17 cellular contexts compared by ENCODE assay signal in genomic region chr1:79714664-79715063, GRCh38.
DNase-seq lines count a peak whose midpoint lies in the region; ATAC-seq, FAIRE-seq and TF ChIP-seq lines count a peak whose summit lies in the region.
"Had no signal": no experiment of that assay in that cellular context is flagged by ENCODE, and none has a peak within 500 bp of the region (broad histone marks: within the 10 kb centered on the region; RNA-seq: fewer than 3 reads in every experiment).

No MANE protein-coding gene starts in this region.

- H3K79me1 ChIP-seq in H1 (ENCODE audit: low read depth, low read length), result no peaks in the 10 kb centered on the region
- no peaks in the 10 kb centered on the region for H3K79me1 ChIP-seq in trophoblast cell (ENCODE audit: low read length)

- H4K8ac ChIP-seq in H1 (ENCODE audit: extremely low read depth, insufficient read depth, low read length) (no peak overlapping the region), trophoblast cell (ENCODE audit: low read depth, low read length) (no peak overlapping the region)

- no peak for TF ChIP-seq RAD21 in H1 (IDR thresholded peaks at IDR 0.05 in 1 of 2, conservative IDR thresholded peaks at IDR 0.05 in 1 of 2; ENCODE audit: low read depth in 2 of 2, low read length in 2 of 2)

- no peak for TF ChIP-seq POLR2A in H1 (IDR thresholded peaks at IDR 0.05; ENCODE audit: control extremely low read depth in 1 of 2, low read depth in 2 of 2, low read length in 2 of 2)

- no peaks in the 10 kb centered on the region for H4K20me1 ChIP-seq in GM23338 (replicated peaks; ENCODE audit: insufficient read depth)
- no peaks in the 10 kb centered on the region for H4K20me1 ChIP-seq in H1 (replicated peaks in 1 of 2; ENCODE audit: control insufficient read depth in 1 of 2, insufficient read depth in 2 of 2, low read length in 2 of 2)
- H4K20me1 ChIP-seq: BLaER1 treated with 17β-estradiol and CSF1 and Interleukin-3, amounts not matched to agents 10 nM and 100 nM had no signal

- H3K4me3 ChIP-seq in GM23338, result no peak overlapping the region
- H3K4me3 ChIP-seq in H1 (ENCODE audit: extremely low read depth in 1 of 4, insufficient read depth in 2 of 4, low read depth in 3 of 4, low read length in 4 of 4), result no peak overlapping the region
- H3K4me3 ChIP-seq in trophoblast cell (ENCODE audit: low read depth, low read length), result no peak overlapping the region
- H3K4me3 ChIP-seq: BLaER1 treated with 17β-estradiol and CSF1 and Interleukin-3, amounts not matched to agents 10 nM and 100 nM; GM12878; HAP-1 had no signal

- H4K12ac ChIP-seq in trophoblast cell (ENCODE audit: low read depth, low read length), result no peak overlapping the region

- H2BK12ac ChIP-seq in H1 (ENCODE audit: low read depth, low read length) (no peak overlapping the region), trophoblast cell (ENCODE audit: low read length) (no peak overlapping the region)

- H3K4me3 Mint-ChIP-seq in GM23338 (no peak overlapping the region), glutamatergic neuron (ENCODE audit: unreplicated experiment) (no peak overlapping the region)
- H3K4me3 Mint-ChIP-seq: B cell; CD8-positive, alpha-beta memory T cell had no signal

- no peaks in the 10 kb centered on the region for H3F3A ChIP-seq in GM23338 (replicated peaks; ENCODE audit: low read depth)

- H3K14ac ChIP-seq in H1 (ENCODE audit: insufficient read length) (no peak overlapping the region), trophoblast cell (ENCODE audit: low read length) (no peak overlapping the region)

- CTCF ChIA-PET in H1 (lab: Charles Lee; ENCODE audit: partially characterized antibody), result no interaction called here

- H3K4me2 ChIP-seq in GM23338, result no peak overlapping the region
- no peak overlapping the region for H3K4me2 ChIP-seq in H1 (ENCODE audit: insufficient read depth in 1 of 2, low read depth in 2 of 2, low read length in 2 of 2)
- H3K4me2 ChIP-seq in trophoblast cell (ENCODE audit: low read length), result no peak overlapping the region
- H3K4me2 ChIP-seq: BLaER1 treated with 17β-estradiol and CSF1 and Interleukin-3, amounts not matched to agents 10 nM and 100 nM had no signal

- peak overlapping the region; percentile 19 for H3K27ac Mint-ChIP-seq in GM23338
- no peak overlapping the region for H3K27ac Mint-ChIP-seq in glutamatergic neuron (ENCODE audit: unreplicated experiment)
- H3K27ac Mint-ChIP-seq: B cell; CD8-positive, alpha-beta memory T cell had no signal

- H2BK20ac ChIP-seq in H1 (ENCODE audit: low read length), result no peak overlapping the region

- TF ChIP-seq EP300 in H1 (IDR thresholded peaks at IDR 0.05; ENCODE audit: borderline replicate concordance in 1 of 2, low read depth in 2 of 2, low read length in 2 of 2), result no peak

- H4K91ac ChIP-seq in H1 (replicated peaks; ENCODE audit: insufficient read length, low read length), result no peak overlapping the region
- no peak overlapping the region for H4K91ac ChIP-seq in trophoblast cell (ENCODE audit: low read depth, low read length)

- H2AFZ ChIP-seq in GM23338 (peak overlapping the region; percentile 52), H1 (ENCODE audit: low read length) (peak overlapping the region; percentile 35; the same call in 1 of the 2 replicates), trophoblast cell (ENCODE audit: insufficient read depth, low read length, poor library complexity) (no peak overlapping the region)

- no peak overlapping the region for H2BK15ac ChIP-seq in H1 (ENCODE audit: low read length)

- POLR2A ChIA-PET in H1 (lab: Charles Lee; ENCODE audit: partially characterized antibody), result no interaction called here

- ATAC-seq in GM23338, result no peak
- ATAC-seq in HG02884 (IDR thresholded peaks at IDR 0.05; ENCODE audit: unreplicated experiment), result no peak
- ATAC-seq: GM12878 had no signal

- H3K4me1 ChIP-seq in GM23338 (ENCODE audit: insufficient read depth) (peaks cover 18% of the 10 kb centered on the region), H1 (replicated peaks in 1 of 4; ENCODE audit: control insufficient read depth in 3 of 4, insufficient read depth in 4 of 4, low read length in 3 of 4) (peaks cover 0 to 8% (median 2%) of the 10 kb centered on the region in 4 experiments; a peak in 3 of 7 replicates), trophoblast cell (ENCODE audit: control insufficient read depth in 1 of 2, insufficient read depth in 2 of 2, low read length in 2 of 2) (peaks cover 0 to 3% of the 10 kb centered on the region in 2 experiments)

- H3K56ac ChIP-seq in H1 (replicated peaks; ENCODE audit: insufficient read length, low read depth, low read length), result no peak overlapping the region

- peaks cover 2% of the 10 kb centered on the region for H3K27me3 Mint-ChIP-seq in GM23338 (ENCODE audit: insufficient read depth, low read depth, poor library complexity)
- no peaks in the 10 kb centered on the region for H3K27me3 Mint-ChIP-seq in glutamatergic neuron (ENCODE audit: unreplicated experiment)
- H3K27me3 Mint-ChIP-seq: B cell; CD8-positive, alpha-beta memory T cell had no signal

- H3K27me3 ChIP-seq in GM23338 (ENCODE audit: insufficient read depth) (no peaks in the 10 kb centered on the region), H1 (replicated peaks in 1 of 4; ENCODE audit: control insufficient read depth in 3 of 4, extremely low read depth in 1 of 4, insufficient read depth in 3 of 4, low read length in 3 of 4) (no peaks in the 10 kb centered on the region), trophoblast cell (ENCODE audit: insufficient read depth, low read length) (no peaks in the 10 kb centered on the region)
- H3K27me3 ChIP-seq: BLaER1 treated with 17β-estradiol and CSF1 and Interleukin-3, amounts not matched to agents 10 nM and 100 nM had no signal

- H2AK5ac ChIP-seq in H1 (ENCODE audit: low read depth, low read length) (no peak overlapping the region), trophoblast cell (ENCODE audit: low read length) (no peak overlapping the region)

- no peak overlapping the region for H2BK5ac ChIP-seq in H1 (ENCODE audit: low read depth, low read length)
- no peak overlapping the region for H2BK5ac ChIP-seq in trophoblast cell (ENCODE audit: low read depth, low read length, poor library complexity)

- no peak overlapping the region for H3K27ac ChIP-seq in GM23338 (ENCODE audit: low read depth)
- H3K27ac ChIP-seq in H1 (ENCODE audit: low read depth, low read length), result no peak overlapping the region
- peak overlapping the region; percentile 40 for H3K27ac ChIP-seq in trophoblast cell (ENCODE audit: low read depth, low read length)
- H3K27ac ChIP-seq: BLaER1 treated with 17β-estradiol and CSF1 and Interleukin-3, amounts not matched to agents 10 nM and 100 nM had no signal

- no peaks in the 10 kb centered on the region for H3K9me2 ChIP-seq in GM23338 (ENCODE audit: insufficient read depth)

- H3K4ac ChIP-seq in H1 (replicated peaks; ENCODE audit: insufficient read length, low read depth, low read length) (no peak overlapping the region), trophoblast cell (ENCODE audit: low read depth, low read length) (no peak overlapping the region)

- H3K36me3 ChIP-seq in GM23338 (ENCODE audit: insufficient read depth) (no peaks in the 10 kb centered on the region), H1 (ENCODE audit: control insufficient read depth in 2 of 4, insufficient read depth in 4 of 4, low read length in 3 of 4) (no peaks in the 10 kb centered on the region), trophoblast cell (ENCODE audit: control insufficient read depth in 1 of 2, insufficient read depth in 2 of 2, low read length in 2 of 2) (peaks cover 0 to 2% of the 10 kb centered on the region in 2 experiments)
- H3K36me3 ChIP-seq: BLaER1 treated with 17β-estradiol and CSF1 and Interleukin-3, amounts not matched to agents 10 nM and 100 nM; HAP-1 had no signal

- no peak overlapping the region for H4K5ac ChIP-seq in H1 (ENCODE audit: insufficient read length, low read depth, low read length)

- no peak for FAIRE-seq in H1 (lab: Jason Lieb, UNC)
- FAIRE-seq: GM12878 had no signal

- H3K9me3 ChIP-seq in H1 (ENCODE audit: insufficient read depth in 2 of 2, low read depth in 1 of 2, low read length in 1 of 2) (peaks cover 6 to 14% of the 10 kb centered on the region in 2 experiments), trophoblast cell (ENCODE audit: insufficient read depth, low read depth, low read length) (peaks cover 5% of the 10 kb centered on the region)
- H3K9me3 ChIP-seq: HAP-1 had no signal

- H3K4me1 Mint-ChIP-seq in GM23338 (peaks cover 9% of the 10 kb centered on the region; the same call in 2 of the 3 replicates), glutamatergic neuron (ENCODE audit: low read depth, unreplicated experiment) (no peaks in the 10 kb centered on the region)
- H3K4me1 Mint-ChIP-seq: CD8-positive, alpha-beta memory T cell had no signal

- peaks cover 18% of the 10 kb centered on the region for H3K9me3 Mint-ChIP-seq in GM23338
- no peaks in the 10 kb centered on the region for H3K9me3 Mint-ChIP-seq in glutamatergic neuron (ENCODE audit: unreplicated experiment)

- H2BK120ac ChIP-seq in H1 (replicated peaks; ENCODE audit: low read depth, low read length) (no peak overlapping the region), trophoblast cell (ENCODE audit: insufficient read depth, low read length, poor library complexity) (no peak overlapping the region)

- H3K23me2 ChIP-seq in H1 (ENCODE audit: low read depth, low read length), result no peaks in the 10 kb centered on the region

- H3K18ac ChIP-seq in H1 (ENCODE audit: extremely low read depth, low read length) (no peak overlapping the region), trophoblast cell (ENCODE audit: low read length) (no peak overlapping the region)

- no peaks in the 10 kb centered on the region for H3K79me2 ChIP-seq in GM23338 (replicated peaks; ENCODE audit: insufficient read depth)
- H3K79me2 ChIP-seq in H1 (ENCODE audit: control insufficient read depth in 1 of 2, insufficient read depth in 2 of 2, low read length in 2 of 2), result no peaks in the 10 kb centered on the region
- no peaks in the 10 kb centered on the region for H3K79me2 ChIP-seq in trophoblast cell (ENCODE audit: control insufficient read depth, insufficient read depth, low read length, poor library complexity)

- H3K23ac ChIP-seq in H1 (ENCODE audit: insufficient read length), result no peak overlapping the region
- no peak overlapping the region for H3K23ac ChIP-seq in trophoblast cell (ENCODE audit: low read length)

- DNase-seq in GM23338 (ENCODE audit: low spot score) (no peak), SK-N-DZ (ENCODE audit: low spot score) (peak; percentile 22), H1 (ENCODE audit: low read depth in 1 of 2, low spot score in 2 of 2) (no peak), trophoblast cell (no peak), GM20000 (ENCODE audit: low spot score) (no peak), glutamatergic neuron (no peak)
- DNase-seq: CD8-positive, alpha-beta memory T cell; COR-L47; DMS 273 treated with DMSO at 0.1 percent for 48 hours; DMS53; DND-41; EL had no signal

- H3K36me3 Mint-ChIP-seq in GM23338 (ENCODE audit: low read depth) (peaks cover 19% of the 10 kb centered on the region), glutamatergic neuron (ENCODE audit: unreplicated experiment) (no peaks in the 10 kb centered on the region)
- H3K36me3 Mint-ChIP-seq: CD8-positive, alpha-beta memory T cell had no signal

- no peak overlapping the region for H3K9ac ChIP-seq in H1 (replicated peaks in 1 of 4; ENCODE audit: extremely low read depth in 1 of 4, low read depth in 3 of 4, low read length in 3 of 4)
- H3K9ac ChIP-seq in trophoblast cell (ENCODE audit: low read length), result no peak overlapping the region
- H3K9ac ChIP-seq: BLaER1 treated with 17β-estradiol and CSF1 and Interleukin-3, amounts not matched to agents 10 nM and 100 nM had no signal

- TF ChIP-seq CTCF in GM23338 (conservative IDR thresholded peaks at IDR 0.05; ENCODE audit: low read depth in 2 of 2) (no peak), H1 (IDR thresholded peaks at IDR 0.05; ENCODE audit: control extremely low read depth in 1 of 3, insufficient read depth in 1 of 3, low read depth in 1 of 3, low read length in 3 of 3) (no peak), GM20000 (IDR thresholded peaks at IDR 0.05; ENCODE audit: extremely low read depth, missing control alignments) (no peak), glutamatergic neuron (IDR thresholded peaks at IDR 0.05; ENCODE audit: partially characterized antibody, unreplicated experiment) (no peak)
